ENCODE assay signal across 12 cellular contexts in genomic region chr6:3210024-3210610, GRCh38. TPM values are rescaled to one million over a fixed set of nuclear protein-coding genes. Genes with fewer than 3 reads are reported as not detected.
DNase-seq lines count a peak whose midpoint lies in the region; ATAC-seq and TF ChIP-seq lines count a peak whose summit lies in the region.
"Had no signal": no experiment of that assay in that cellular context is flagged by ENCODE, and none has a peak within 500 bp of the region (broad histone marks: within the 10 kb centered on the region; RNA-seq: fewer than 3 reads in every experiment).

No MANE protein-coding gene starts in this region.

- H3K27me3 Mint-ChIP-seq in GM23338 (ENCODE audit: insufficient read depth, low read depth, poor library complexity), result peaks cover 13% of the 10 kb centered on the region
- peaks cover 8% of the 10 kb centered on the region for H3K27me3 Mint-ChIP-seq in activated naive CD8-positive, alpha-beta T cell

- H3K27ac ChIP-seq in GM23338 (ENCODE audit: low read depth), result no peak overlapping the region
- peak overlapping the region in 12 of 21 experiments; percentile 42 to 91 (median 86) for H3K27ac ChIP-seq in skin epidermis
- H3K27ac ChIP-seq: SJCRH30 had no signal

- H3K4me3 Mint-ChIP-seq in GM23338, result no peak overlapping the region; the same call in 2 of the 3 replicates
- H3K4me3 Mint-ChIP-seq in activated naive CD8-positive, alpha-beta T cell, result peak overlapping the region; percentile 1

- H3F3A ChIP-seq in GM23338 (replicated peaks; ENCODE audit: low read depth), result peaks cover 7% of the 10 kb centered on the region

- H2AFZ ChIP-seq in GM23338, result peak overlapping the region; percentile 73; the same call in 1 of the 2 replicates

- DNase-seq in GM23338 (ENCODE audit: low spot score), result no peak
- no peak for DNase-seq in iPS-NIHi11 (ENCODE audit: low spot score)
- DNase-seq: effector memory CD4-positive, alpha-beta T cell; NCI-H1694 treated with DMSO at 0.1 percent for 48 hours; SJCRH30 had no signal

- no peaks in the 10 kb centered on the region for H3K9me3 Mint-ChIP-seq in GM23338
- H3K9me3 Mint-ChIP-seq in activated naive CD8-positive, alpha-beta T cell (ENCODE audit: low read depth), result no peaks in the 10 kb centered on the region
- H3K9me3 Mint-ChIP-seq: activated T-cell treated with anti-CD3 and anti-CD28 coated beads, Interleukin-2, amount 50 U/mL, for 4 hours had no signal

- no peaks in the 10 kb centered on the region for H3K79me2 ChIP-seq in GM23338 (replicated peaks; ENCODE audit: insufficient read depth)

- no peak overlapping the region for H3K4me2 ChIP-seq in GM23338

- no peaks in the 10 kb centered on the region for H3K36me3 Mint-ChIP-seq in GM23338 (ENCODE audit: low read depth)
- H3K36me3 Mint-ChIP-seq in activated naive CD8-positive, alpha-beta T cell, result peaks cover 3% of the 10 kb centered on the region

- H3K36me3 ChIP-seq in GM23338 (ENCODE audit: insufficient read depth), result no peaks in the 10 kb centered on the region
- H3K36me3 ChIP-seq: gastroesophageal sphincter, SJCRH30 had no signal

- peaks cover 12% of the 10 kb centered on the region for H3K4me1 ChIP-seq in GM23338 (ENCODE audit: insufficient read depth)

- H3K27ac Mint-ChIP-seq in GM23338, result no peak overlapping the region
- H3K27ac Mint-ChIP-seq in activated naive CD8-positive, alpha-beta T cell, result peak overlapping the region; percentile 89

- H3K9me2 ChIP-seq in GM23338 (ENCODE audit: insufficient read depth), result no peaks in the 10 kb centered on the region; the same call in 1 of the 2 replicates

- TF ChIP-seq CTCF in GM23338 (conservative IDR thresholded peaks at IDR 0.05; ENCODE audit: low read depth in 2 of 2), result no peak

- ATAC-seq in GM19351 (IDR thresholded peaks at IDR 0.05; ENCODE audit: unreplicated experiment) (peak; percentile 6), GM23338 (no peak), HG03280 (IDR thresholded peaks at IDR 0.05; ENCODE audit: unreplicated experiment) (no peak), HG03159 (IDR thresholded peaks at IDR 0.05; ENCODE audit: unreplicated experiment) (no peak)

- H3K4me1 Mint-ChIP-seq in GM23338, result peaks cover 25% of the 10 kb centered on the region
- peaks cover 22% of the 10 kb centered on the region for H3K4me1 Mint-ChIP-seq in activated naive CD8-positive, alpha-beta T cell (ENCODE audit: low read depth)

- no peaks in the 10 kb centered on the region for H3K27me3 ChIP-seq in GM23338 (ENCODE audit: insufficient read depth)
- H3K27me3 ChIP-seq: gastroesophageal sphincter, SJCRH30 had no signal

- H3K4me3 ChIP-seq in GM23338 (no peak overlapping the region), skin epidermis (no peak overlapping the region)
- H3K4me3 ChIP-seq: gastroesophageal sphincter, SJCRH30 had no signal

- H4K20me1 ChIP-seq in GM23338 (replicated peaks; ENCODE audit: insufficient read depth), result no peaks in the 10 kb centered on the region

TF ChIP-seq in GM23338, 12 proteins besides CTCF, POLR2A, EP300 and RAD21 (continues in another document):
- no peak for TF ChIP-seq ZNF462 (CRISPR knock-in tag; IDR thresholded peaks at IDR 0.05)
- no peak for TF ChIP-seq STAT1 (IDR thresholded peaks at IDR 0.05; ENCODE audit: unreplicated experiment)
- TF ChIP-seq ZNF114 (CRISPR knock-in tag; IDR thresholded peaks at IDR 0.05), result no peak
- TF ChIP-seq ZNF331 (CRISPR knock-in tag; IDR thresholded peaks at IDR 0.05; ENCODE audit: low read depth), result no peak
- TF ChIP-seq EZH2 (IDR thresholded peaks at IDR 0.05; ENCODE audit: low read depth, unreplicated experiment), result no peak
- no peak for TF ChIP-seq NANOG (IDR thresholded peaks at IDR 0.05; ENCODE audit: borderline replicate concordance)
- TF ChIP-seq CREB1 (CRISPR knock-in tag; IDR thresholded peaks at IDR 0.05; ENCODE audit: low read depth), result no peak
- no peak for TF ChIP-seq REST (IDR thresholded peaks at IDR 0.05; ENCODE audit: unreplicated experiment)
- TF ChIP-seq JUNB (IDR thresholded peaks at IDR 0.05; ENCODE audit: unreplicated experiment), result no peak

RNA-seq across cellular contexts. Expression of gene TUBB2B, which starts 17.3 kb away (rescaled TPM):
- total RNA-seq in GM23338 (2014; rRNA removed; shearing (Covaris generic)), result 794 and 802 TPM in 2 replicates
- 355 and 376 TPM in 2 replicates for polyA plus RNA-seq in GM23338 (2016; fragmentation: Nextera tagmentation; extraction: Ambion mirVana)

RNA-seq across cellular contexts. Expression of gene PSMG4, which starts 48.6 kb away (rescaled TPM):
- 30.6 and 37.2 TPM in 2 replicates for total RNA-seq in GM23338 (2014; rRNA removed; shearing (Covaris generic))
- polyA plus RNA-seq in GM23338 (2016; fragmentation: Nextera tagmentation; extraction: Ambion mirVana), result 168 and 180 TPM in 2 replicates

RNA-seq across cellular contexts. Expression of gene TUBB2A, which starts 52.8 kb away (rescaled TPM):
- 376 and 407 TPM in 2 replicates for total RNA-seq in GM23338 (2014; rRNA removed; shearing (Covaris generic))
- polyA plus RNA-seq in GM23338 (2016; fragmentation: Nextera tagmentation; extraction: Ambion mirVana), result 286 and 305 TPM in 2 replicates
